In the genomic region with DNA sequence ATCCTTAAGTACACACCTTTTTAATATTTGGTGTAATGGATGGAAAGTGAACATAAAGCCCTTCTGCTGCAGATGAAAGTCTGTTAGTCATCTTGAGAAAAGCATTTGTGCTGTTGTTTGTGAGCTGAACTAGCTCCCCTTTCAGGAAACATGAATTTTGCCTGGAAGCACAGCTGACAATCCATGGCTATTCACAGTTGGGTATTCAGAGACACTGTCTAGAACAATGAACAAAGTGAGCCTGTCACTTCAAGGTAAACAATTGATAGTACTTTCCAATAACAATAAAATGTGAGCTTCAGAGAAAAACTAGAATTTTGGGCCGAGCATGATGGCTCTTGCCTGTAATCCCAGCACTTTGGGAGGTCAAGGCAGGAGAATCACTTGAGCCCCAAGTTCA, we compare ENCODE assay signal across 16 cellular contexts. TPM values are rescaled to one million over a fixed set of nuclear protein-coding genes. Genes with fewer than 3 reads are reported as not detected.
A peak's percentile ranks its signal among the peaks of the same experiment; 100 is the strongest.
DNase-seq lines count a peak whose midpoint lies in the region; ATAC-seq and TF ChIP-seq lines count a peak whose summit lies in the region.
"Had no signal": no experiment of that assay in that cellular context is flagged by ENCODE, and none has a peak within 500 bp of the region (broad histone marks: within the 10 kb centered on the region; RNA-seq: fewer than 3 reads in every experiment).

No MANE protein-coding gene starts in this region.

- no peak overlapping the region for H2BK5ac ChIP-seq in H9 (ENCODE audit: insufficient read length, low read length)

- H3K79me2 ChIP-seq in H9 (ENCODE audit: insufficient read depth, low read length), result no peaks in the 10 kb centered on the region

- no peak overlapping the region for H3T11ph ChIP-seq in H9 (ENCODE audit: low read length)

- DNase-seq in Ammon's horn (ENCODE audit: low spot score) (peak; percentile 64), SK-MEL-5 (ENCODE audit: low read depth, low spot score) (peak; percentile 48), globus pallidus (ENCODE audit: low spot score) (peak; percentile 74), midbrain (lab: John Stamatoyannopoulos, UW) (peak; percentile 38), gastrocnemius medialis (no peak), HAP-1 (ENCODE audit: low spot score in 2 of 2) (no peak), H9 (no peak)
- DNase-seq: BE2C; CD4-positive, alpha-beta memory T cell; COR-L47; IMR-90; KBM-7 had no signal

- H3K27me3 ChIP-seq in gastrocnemius medialis (peaks cover 0 to 6% (median 2%) of the 10 kb centered on the region in 3 donors), HAP-1 (ENCODE audit: low read depth) (no peaks in the 10 kb centered on the region), H9 (ENCODE audit: insufficient read depth, low read length) (no peaks in the 10 kb centered on the region; the same call in 1 of the 2 replicates)
- H3K27me3 ChIP-seq: BE2C had no signal

- H2BK120ac ChIP-seq in H9 (ENCODE audit: low read depth, low read length, poor library complexity, severe bottlenecking), result no peak overlapping the region

- no peaks in the 10 kb centered on the region for H3K36me3 Mint-ChIP-seq in H9 (ENCODE audit: insufficient read depth in 1 of 3, low read depth in 3 of 3)
- H3K36me3 Mint-ChIP-seq: CD4-positive, alpha-beta memory T cell had no signal

- H3K9me3 ChIP-seq in gastrocnemius medialis (no peaks in the 10 kb centered on the region), HAP-1 (no peaks in the 10 kb centered on the region; the same call in 1 of the 2 replicates), H9 (ENCODE audit: control insufficient read depth, low read depth, low read length) (no peaks in the 10 kb centered on the region)
- H3K9me3 ChIP-seq: BE2C had no signal

- no peaks in the 10 kb centered on the region for H3K9me3 Mint-ChIP-seq in H9
- H3K9me3 Mint-ChIP-seq: CD4-positive, alpha-beta memory T cell had no signal

- H4K20me1 ChIP-seq in H9 (ENCODE audit: control insufficient read depth, insufficient read depth, insufficient read length), result no peaks in the 10 kb centered on the region

- no peak overlapping the region for H4K91ac ChIP-seq in H9 (ENCODE audit: insufficient read length, low read depth, low read length)

- H2AK5ac ChIP-seq in H9 (ENCODE audit: insufficient read length, low read length), result no peak overlapping the region

- no peak overlapping the region for H3K4me2 ChIP-seq in H9 (ENCODE audit: insufficient read depth, insufficient read length, low read length)

- no peak overlapping the region for H2BK15ac ChIP-seq in H9 (ENCODE audit: low read depth, low read length)

- no peaks in the 10 kb centered on the region for H3K79me1 ChIP-seq in H9 (ENCODE audit: insufficient read depth, low read depth, low read length, poor library complexity, severe bottlenecking)

- H3K4me1 Mint-ChIP-seq in H9, result peaks cover 0 to 13% of the 10 kb centered on the region in 2 experiments

- H2AFZ ChIP-seq in H9 (ENCODE audit: low read length), result no peak overlapping the region

- no peaks in the 10 kb centered on the region for H3K36me3 ChIP-seq in gastrocnemius medialis
- H3K36me3 ChIP-seq in HAP-1 (replicated peaks), result no peaks in the 10 kb centered on the region
- H3K36me3 ChIP-seq: BE2C had no signal

- in situ Hi-C loops in SK-MEL-5 (cut with HindIII; ENCODE audit: low pct_unique_long_range_greater_than_20kb, low sequenced_read_pairs), result no loop called here
- in situ Hi-C loops in gastrocnemius medialis (cut with MboI; ENCODE audit: low sequenced_read_pairs in 4 of 4), result no loop called here
- in situ Hi-C loops in HAP-1 (cut with MboI; ENCODE audit: low sequenced_read_pairs), result no loop called here

- H4K8ac ChIP-seq in H9 (replicated peaks; ENCODE audit: insufficient read length, low read depth, low read length), result no peak overlapping the region

- H3K27ac ChIP-seq in gastrocnemius medialis, result no peak overlapping the region
- H3K27ac ChIP-seq in H9 (ENCODE audit: insufficient read length, low read depth, low read length), result no peak overlapping the region
- H3K27ac ChIP-seq: C4-2B had no signal

- H3K4me3 ChIP-seq in gastrocnemius medialis, result no peak overlapping the region
- H3K4me3 ChIP-seq in HAP-1, result no peak overlapping the region

- TF ChIP-seq POLR2A in gastrocnemius medialis (IDR thresholded peaks at IDR 0.05), result no peak

- H3K56ac ChIP-seq in H9 (ENCODE audit: insufficient read length, low read depth, low read length), result no peak overlapping the region

- H3K14ac ChIP-seq in H9 (ENCODE audit: insufficient read depth, low read length), result no peak overlapping the region

- ATAC-seq in HG02642 (IDR thresholded peaks at IDR 0.05; ENCODE audit: poor library complexity, unreplicated experiment) (no peak), gastrocnemius medialis (no peak)
- ATAC-seq: GM12878, HCT116 had no signal

- no peak overlapping the region for H3K18ac ChIP-seq in H9 (ENCODE audit: insufficient read length, low read depth, low read length)

- H3K4ac ChIP-seq in H9 (ENCODE audit: low read depth, low read length), result no peak overlapping the region

- WGBS in H9 (ENCODE audit: extremely low coverage, insufficient read length, low lambda C conversion rate), result no CpG with 5 or more reads among the region's 1 CpG

- no peak overlapping the region for H2BK12ac ChIP-seq in H9 (ENCODE audit: insufficient read length, low read depth, low read length)

- TF ChIP-seq CTCF in gastrocnemius medialis (IDR thresholded peaks at IDR 0.05 in 4 of 5, conservative IDR thresholded peaks at IDR 0.05 in 1 of 5), result no peak
- no peak for TF ChIP-seq CTCF in H9 (conservative IDR thresholded peaks at IDR 0.05)

- no peak overlapping the region for H3K23ac ChIP-seq in H9 (ENCODE audit: insufficient read length, low read depth, low read length)

- H3K27ac Mint-ChIP-seq in H9, result no peak overlapping the region
- H3K27ac Mint-ChIP-seq: CD4-positive, alpha-beta memory T cell had no signal

- no peak overlapping the region for H4K5ac ChIP-seq in H9 (ENCODE audit: insufficient read length, low read depth, low read length)

- no peaks in the 10 kb centered on the region for H3K4me1 ChIP-seq in gastrocnemius medialis
- H3K4me1 ChIP-seq in HAP-1, result no peaks in the 10 kb centered on the region
- no peaks in the 10 kb centered on the region for H3K4me1 ChIP-seq in H9 (ENCODE audit: insufficient read depth, low read length)
- H3K4me1 ChIP-seq: BE2C had no signal

- peaks cover 31% of the 10 kb centered on the region for H3K27me3 Mint-ChIP-seq in H9 (ENCODE audit: low read depth)

- H3K9ac ChIP-seq in H9 (ENCODE audit: extremely low read depth, insufficient read length, low read length), result no peak overlapping the region

- H3K4me3 Mint-ChIP-seq in H9, result no peak overlapping the region

- H2BK20ac ChIP-seq in H9 (ENCODE audit: low read depth, low read length, poor library complexity, severe bottlenecking), result no peak overlapping the region

- H3K23me2 ChIP-seq in H9 (ENCODE audit: insufficient read length, low read depth, low read length, poor library complexity, severe bottlenecking), result no peaks in the 10 kb centered on the region

- intact Hi-C loops in gastrocnemius medialis (cut with DNase I; ENCODE audit: low total_unique reads), result no loop called here

RNA-seq across cellular contexts. Expression of a gene that starts 6.8 kb away (rescaled TPM):
- 0.29 and 0.71 TPM in 2 replicates for total RNA-seq in SK-MEL-5 (2014; rRNA removed; shearing (Covaris generic))
- 3.7 and 4.0 TPM in 2 replicates for polyA plus RNA-seq in SK-MEL-5 (2015; cell fraction: cytosol; rRNA removed)
- polyA plus RNA-seq in SK-MEL-5 (2015; cell fraction: nucleus; rRNA removed), result 0.33 and 2.2 TPM in 2 replicates
- 10 to 100 TPM; 13.4 to 29.0 (median 13.9) TPM for total RNA-seq in gastrocnemius medialis
- total RNA-seq in H9 (2021), result 2.7 and 2.8 TPM in 2 replicates
- total RNA-seq: GM12878, IMR-90 had no signal

Comparison
In these comparisons a context has a peak if more than half of its experiments do, and no peak if none do; other contexts are left out.
1. DNase-seq: peak in Ammon's horn (single experiment), SK-MEL-5 (single experiment), globus pallidus (single experiment) and midbrain (single experiment); none in gastrocnemius medialis (0 of 2), HAP-1 (0 of 2) and H9 (single experiment).